In genomic region chr6:123875784-123876183, GRCh38 we compare ENCODE assay signal across 16 cellular contexts.
"Had no signal": no experiment of that assay in that cellular context is flagged by ENCODE, and none has a peak within 500 bp of the region (broad histone marks: within the 10 kb centered on the region; RNA-seq: fewer than 3 reads in every experiment).

No MANE protein-coding gene starts in this region.

- ATAC-seq: left ventricle myocardium superior; lower lobe of right lung; natural killer cell; pancreas; right lobe of liver; stimulated activated naive B cell treated with anti-CD40 and anti-IgM and Interleukin-4, amounts not matched to agents 10 μg/mL and 1 μg/mL and 100 μg/mL, for 72 hours had no signal

- H3K4me1 Mint-ChIP-seq: natural killer cell; neural crest cell; stimulated activated naive B cell treated with anti-CD40 and anti-IgM and Interleukin-4, amounts not matched to agents 10 μg/mL and 1 μg/mL and 100 μg/mL, for 72 hours had no signal

- H3K27ac Mint-ChIP-seq: natural killer cell; progenitor cell of endocrine pancreas; stimulated activated naive B cell treated with anti-CD40 and anti-IgM and Interleukin-4, amounts not matched to agents 10 μg/mL and 1 μg/mL and 100 μg/mL, for 72 hours; stimulated activated naive CD8-positive, alpha-beta T cell treated with anti-CD3 and anti-CD28 coated beads, Interleukin-15, Interleukin-2, amounts not matched to agents 100 ng/mL and 50 ng/mL, for 24 hours had no signal

- H3K9me3 Mint-ChIP-seq: stimulated activated naive CD8-positive, alpha-beta T cell treated with anti-CD3 and anti-CD28 coated beads, Interleukin-15, Interleukin-2, amounts not matched to agents 100 ng/mL and 50 ng/mL, for 24 hours had no signal

- H3K36me3 Mint-ChIP-seq: natural killer cell; stimulated activated naive B cell treated with anti-CD40 and anti-IgM and Interleukin-4, amounts not matched to agents 10 μg/mL and 1 μg/mL and 100 μg/mL, for 72 hours had no signal

- H3K4me3 Mint-ChIP-seq: natural killer cell; neural crest cell; stimulated activated naive B cell treated with anti-CD40 and anti-IgM and Interleukin-4, amounts not matched to agents 10 μg/mL and 1 μg/mL and 100 μg/mL, for 72 hours; stimulated activated naive CD8-positive, alpha-beta T cell treated with anti-CD3 and anti-CD28 coated beads, Interleukin-15, Interleukin-2, amounts not matched to agents 100 ng/mL and 50 ng/mL, for 24 hours had no signal

- DNase-seq: cortex of kidney; effector CD4-positive, alpha-beta T cell; head of caudate nucleus; left ventricle myocardium superior; lower lobe of right lung; natural killer cell; pancreas; right lobe of liver; small intestine; stimulated activated CD4-positive, alpha-beta T cell treated with anti-CD3 and anti-CD28 coated beads, Interleukin-15, amount 100 ng/mL, for 24 hours; stimulated activated CD4-positive, alpha-beta T cell treated with anti-CD3 and anti-CD28 coated beads, Interleukin-2, amount 100 ng/mL, for 48 hours; stimulated activated naive B cell treated with anti-CD40 and anti-IgM and Interleukin-4, amounts not matched to agents 10 μg/mL and 1 μg/mL and 100 μg/mL, for 72 hours; upper lobe of left lung had no signal

- H3K27me3 Mint-ChIP-seq: stimulated activated naive B cell treated with anti-CD40 and anti-IgM and Interleukin-4, amounts not matched to agents 10 μg/mL and 1 μg/mL and 100 μg/mL, for 72 hours; stimulated activated naive CD8-positive, alpha-beta T cell treated with anti-CD3 and anti-CD28 coated beads, Interleukin-15, Interleukin-2, amounts not matched to agents 100 ng/mL and 50 ng/mL, for 24 hours had no signal
